In the genomic region with DNA sequence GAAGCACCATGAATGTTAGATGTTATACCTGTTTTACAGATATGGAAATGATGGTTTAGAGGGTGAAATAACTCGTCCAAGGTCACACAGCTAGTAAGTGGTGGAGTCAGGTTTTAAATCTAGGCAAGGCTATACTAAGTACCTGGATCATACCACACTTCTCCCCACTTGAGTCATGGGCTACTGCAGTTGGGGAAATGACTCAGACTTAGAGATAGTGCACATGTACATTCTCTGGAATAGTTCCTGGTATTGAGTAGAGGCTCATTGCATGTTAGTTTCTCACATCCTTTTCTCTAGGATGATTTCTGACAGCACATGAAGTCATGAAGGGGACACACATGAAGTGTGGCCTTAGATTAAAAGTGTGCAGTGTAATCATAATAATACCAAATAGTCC, we compare ENCODE assay signal across 9 cellular contexts.
DNase-seq lines count a peak whose midpoint lies in the region; ATAC-seq and TF ChIP-seq lines count a peak whose summit lies in the region.
"Had no signal": no experiment of that assay in that cellular context is flagged by ENCODE, and none has a peak within 500 bp of the region (broad histone marks: within the 10 kb centered on the region; RNA-seq: fewer than 3 reads in every experiment).

No MANE protein-coding gene starts in this region.

- H3K9me3 Mint-ChIP-seq in activated naive CD8-positive, alpha-beta T cell (ENCODE audit: low read depth): no peaks in the 10 kb centered on the region

- no peaks in the 10 kb centered on the region for H3K27me3 Mint-ChIP-seq in activated naive CD8-positive, alpha-beta T cell

- ATAC-seq in HG03135 (IDR thresholded peaks at IDR 0.05; ENCODE audit: unreplicated experiment): peak; percentile 80

- peaks cover 2% of the 10 kb centered on the region for H3K36me3 Mint-ChIP-seq in activated naive CD8-positive, alpha-beta T cell

- no peak overlapping the region for H2AFZ ChIP-seq in MM.1S (ENCODE audit: low read length)

- no peaks in the 10 kb centered on the region for H3K4me1 ChIP-seq in MM.1S (ENCODE audit: low read length)

- DNase-seq in 8988T (peak; percentile 20), GM19238 (ENCODE audit: insufficient read length, low spot score) (peak; percentile 27), NCI-H82 treated with DMSO at 0.1 percent for 48 hours (lab: John Stamatoyannopoulos, UW; ENCODE audit: unreplicated experiment) (no peak), MM.1S (no peak), GM03348 (ENCODE audit: low spot score) (no peak), inferior parietal cortex (ENCODE audit: extremely low spot score) (no peak)

- no peaks in the 10 kb centered on the region for H3K36me3 ChIP-seq in MM.1S (replicated peaks; ENCODE audit: insufficient read depth, low read length)

- no peak overlapping the region for H3K9ac ChIP-seq in MM.1S (ENCODE audit: low read length)

- no peaks in the 10 kb centered on the region for H3K79me2 ChIP-seq in MM.1S (ENCODE audit: low read length)

- no peak overlapping the region for H3K27ac ChIP-seq in MM.1S (ENCODE audit: low read length)

- no peak overlapping the region for H3K4me2 ChIP-seq in MM.1S (ENCODE audit: low read depth, low read length)

- H3K9me2 ChIP-seq in MM.1S (replicated peaks; ENCODE audit: insufficient read depth, low read length): no peaks in the 10 kb centered on the region

- peaks cover 40% of the 10 kb centered on the region for H3K4me1 Mint-ChIP-seq in activated naive CD8-positive, alpha-beta T cell (ENCODE audit: low read depth)
- H3K4me1 Mint-ChIP-seq: nephron had no signal

- H3K27ac Mint-ChIP-seq in activated naive CD8-positive, alpha-beta T cell: peak overlapping the region; percentile 62
- H3K27ac Mint-ChIP-seq: nephron had no signal

- no peak overlapping the region for H3K4me3 ChIP-seq in MM.1S (ENCODE audit: low read length)

- H3K9me3 ChIP-seq in MM.1S (replicated peaks; ENCODE audit: insufficient read depth, low read length): no peaks in the 10 kb centered on the region

- no peaks in the 10 kb centered on the region for H4K20me1 ChIP-seq in MM.1S (ENCODE audit: insufficient read depth, low read length)

- H3K4me3 Mint-ChIP-seq in activated naive CD8-positive, alpha-beta T cell: no peak overlapping the region
- H3K4me3 Mint-ChIP-seq: nephron had no signal

- no peaks in the 10 kb centered on the region for H3K27me3 ChIP-seq in MM.1S (replicated peaks; ENCODE audit: insufficient read depth, low read length)

- no peak for TF ChIP-seq CTCF in MM.1S (IDR thresholded peaks at IDR 0.05; ENCODE audit: low read length)

- no peaks in the 10 kb centered on the region for H3F3A ChIP-seq in MM.1S (ENCODE audit: insufficient read depth, low read length)

Comparison
In these comparisons a context has a peak if more than half of its experiments do, and no peak if none do; other contexts are left out.
1. DNase-seq: peak in 8988T (single experiment) and GM19238 (single experiment); none in NCI-H82 treated with DMSO at 0.1 percent for 48 hours (single experiment), MM.1S (single experiment), GM03348 (single experiment) and inferior parietal cortex (single experiment).